In genomic region chr3:31252216-31253185, GRCh38 we compare ENCODE assay signal across 16 cellular contexts.
DNase-seq lines count a peak whose midpoint lies in the region; ATAC-seq and TF ChIP-seq lines count a peak whose summit lies in the region.
"Had no signal": no experiment of that assay in that cellular context is flagged by ENCODE, and none has a peak within 500 bp of the region (broad histone marks: within the 10 kb centered on the region; RNA-seq: fewer than 3 reads in every experiment).

No MANE protein-coding gene starts in this region.

- intact Hi-C loops in natural killer cell (cut with micrococcal nuclease) (no loop called here), gastrocnemius medialis (cut with DNase I; ENCODE audit: low total_unique reads) (no loop called here)

- H3K4me3 Mint-ChIP-seq in natural killer cell treated with Interleukin-12 subunit alpha and Interleukin-12 subunit beta and Interleukin-15 and Interleukin-18, amount 100 ng/mL, for 72 hours, result peak overlapping the region; percentile 76
- H3K4me3 Mint-ChIP-seq in natural killer cell, result no peak overlapping the region
- H3K4me3 Mint-ChIP-seq in T-helper 1 cell treated with Interleukin-12 subunit alpha and Interleukin-12 subunit beta and Interleukin-4 antibody, amounts not matched to agents 30 μg/mL and 1 μg/mL, for 36 hours, result peak overlapping the region; percentile 0
- peak overlapping the region; percentile 28 for H3K4me3 Mint-ChIP-seq in stimulated activated naive CD8-positive, alpha-beta T cell treated with anti-CD3 and anti-CD28 coated beads, Interleukin-15, Interleukin-2, amounts not matched to agents 100 ng/mL and 50 ng/mL, for 24 hours
- H3K4me3 Mint-ChIP-seq: nephron had no signal

- no peaks in the 10 kb centered on the region for H3K36me3 ChIP-seq in gastrocnemius medialis

- peaks cover 49 to 53% of the 10 kb centered on the region in 2 donors for H3K4me1 Mint-ChIP-seq in natural killer cell treated with Interleukin-12 subunit alpha and Interleukin-12 subunit beta and Interleukin-15 and Interleukin-18, amount 100 ng/mL, for 72 hours (ENCODE audit: low read depth in 2 of 2)
- peaks cover 5 to 7% of the 10 kb centered on the region in 2 donors for H3K4me1 Mint-ChIP-seq in natural killer cell
- H3K4me1 Mint-ChIP-seq in T-helper 1 cell treated with Interleukin-12 subunit alpha and Interleukin-12 subunit beta and Interleukin-4 antibody, amounts not matched to agents 30 μg/mL and 1 μg/mL, for 36 hours (ENCODE audit: low read depth), result peaks cover 66% of the 10 kb centered on the region
- H3K4me1 Mint-ChIP-seq in stimulated activated naive CD8-positive, alpha-beta T cell treated with anti-CD3 and anti-CD28 coated beads, Interleukin-15, Interleukin-2, amounts not matched to agents 100 ng/mL and 50 ng/mL, for 24 hours (ENCODE audit: low read depth), result peaks cover 73% of the 10 kb centered on the region
- H3K4me1 Mint-ChIP-seq: nephron had no signal

- TF ChIP-seq CTCF in natural killer cell (IDR thresholded peaks at IDR 0.05) (no peak), gastrocnemius medialis (IDR thresholded peaks at IDR 0.05 in 4 of 5, conservative IDR thresholded peaks at IDR 0.05 in 1 of 5) (no peak)

- in situ Hi-C loops in gastrocnemius medialis (cut with MboI; ENCODE audit: low sequenced_read_pairs in 4 of 4), result no loop called here

- H3K27ac ChIP-seq in gastrocnemius medialis, result no peak overlapping the region
- H3K27ac ChIP-seq: GM23248 had no signal

- no peaks in the 10 kb centered on the region for H3K27me3 ChIP-seq in gastrocnemius medialis

- peaks cover 9% of the 10 kb centered on the region for H3K36me3 Mint-ChIP-seq in natural killer cell treated with Interleukin-12 subunit alpha and Interleukin-12 subunit beta and Interleukin-15 and Interleukin-18, amount 100 ng/mL, for 72 hours
- H3K36me3 Mint-ChIP-seq in natural killer cell, result no peaks in the 10 kb centered on the region
- H3K36me3 Mint-ChIP-seq in T-helper 1 cell treated with Interleukin-12 subunit alpha and Interleukin-12 subunit beta and Interleukin-4 antibody, amounts not matched to agents 30 μg/mL and 1 μg/mL, for 36 hours (ENCODE audit: low read depth), result peaks cover 21% of the 10 kb centered on the region
- H3K36me3 Mint-ChIP-seq in stimulated activated naive CD8-positive, alpha-beta T cell treated with anti-CD3 and anti-CD28 coated beads, Interleukin-15, Interleukin-2, amounts not matched to agents 100 ng/mL and 50 ng/mL, for 24 hours (ENCODE audit: low read depth), result no peaks in the 10 kb centered on the region

- ATAC-seq in natural killer cell treated with Interleukin-12 subunit alpha and Interleukin-12 subunit beta and Interleukin-15 and Interleukin-18, amount 100 ng/mL, for 72 hours, result peak; percentile 79 to 84
- ATAC-seq in natural killer cell (no peak), GM21723 (IDR thresholded peaks at IDR 0.05; ENCODE audit: unreplicated experiment) (peak; percentile 40), gastrocnemius medialis (no peak), GM18511 (IDR thresholded peaks at IDR 0.05; ENCODE audit: unreplicated experiment) (no peak)

- DNase-seq in natural killer cell treated with Interleukin-12 subunit alpha and Interleukin-12 subunit beta and Interleukin-15 and Interleukin-18, amount 100 ng/mL, for 72 hours (ENCODE audit: low spot score), result no peak
- DNase-seq in natural killer cell (no peak), gastrocnemius medialis (no peak), SIG-M5 (lab: John Stamatoyannopoulos, UW) (no peak)
- DNase-seq: aorta, GM23248, NCI-H1105 treated with DMSO at 0.1 percent for 48 hours, NCI-H2171 treated with DMSO at 0.1 percent for 48 hours, NCI-H774 had no signal

- peaks cover 0 to 10% of the 10 kb centered on the region in 2 donors for H3K27me3 Mint-ChIP-seq in natural killer cell treated with Interleukin-12 subunit alpha and Interleukin-12 subunit beta and Interleukin-15 and Interleukin-18, amount 100 ng/mL, for 72 hours
- H3K27me3 Mint-ChIP-seq in natural killer cell (ENCODE audit: low read depth in 2 of 2), result no peaks in the 10 kb centered on the region
- no peaks in the 10 kb centered on the region for H3K27me3 Mint-ChIP-seq in T-helper 1 cell treated with Interleukin-12 subunit alpha and Interleukin-12 subunit beta and Interleukin-4 antibody, amounts not matched to agents 30 μg/mL and 1 μg/mL, for 36 hours (ENCODE audit: low read depth)
- no peaks in the 10 kb centered on the region for H3K27me3 Mint-ChIP-seq in stimulated activated naive CD8-positive, alpha-beta T cell treated with anti-CD3 and anti-CD28 coated beads, Interleukin-15, Interleukin-2, amounts not matched to agents 100 ng/mL and 50 ng/mL, for 24 hours

- no peaks in the 10 kb centered on the region for H3K9me3 ChIP-seq in gastrocnemius medialis
- H3K9me3 ChIP-seq: Caco-2 had no signal

- peaks cover 9% of the 10 kb centered on the region for H3K9me3 Mint-ChIP-seq in natural killer cell treated with Interleukin-12 subunit alpha and Interleukin-12 subunit beta and Interleukin-15 and Interleukin-18, amount 100 ng/mL, for 72 hours
- H3K9me3 Mint-ChIP-seq in natural killer cell, result no peaks in the 10 kb centered on the region
- H3K9me3 Mint-ChIP-seq in T-helper 1 cell treated with Interleukin-12 subunit alpha and Interleukin-12 subunit beta and Interleukin-4 antibody, amounts not matched to agents 30 μg/mL and 1 μg/mL, for 36 hours, result peaks cover 44% of the 10 kb centered on the region
- peaks cover 12% of the 10 kb centered on the region for H3K9me3 Mint-ChIP-seq in stimulated activated naive CD8-positive, alpha-beta T cell treated with anti-CD3 and anti-CD28 coated beads, Interleukin-15, Interleukin-2, amounts not matched to agents 100 ng/mL and 50 ng/mL, for 24 hours

- peak overlapping the region; percentile 82 to 93 for H3K27ac Mint-ChIP-seq in natural killer cell treated with Interleukin-12 subunit alpha and Interleukin-12 subunit beta and Interleukin-15 and Interleukin-18, amount 100 ng/mL, for 72 hours
- no peak overlapping the region for H3K27ac Mint-ChIP-seq in natural killer cell
- H3K27ac Mint-ChIP-seq in T-helper 1 cell treated with Interleukin-12 subunit alpha and Interleukin-12 subunit beta and Interleukin-4 antibody, amounts not matched to agents 30 μg/mL and 1 μg/mL, for 36 hours, result peak overlapping the region; percentile 41
- H3K27ac Mint-ChIP-seq in stimulated activated naive CD8-positive, alpha-beta T cell treated with anti-CD3 and anti-CD28 coated beads, Interleukin-15, Interleukin-2, amounts not matched to agents 100 ng/mL and 50 ng/mL, for 24 hours, result peak overlapping the region; percentile 95
- H3K27ac Mint-ChIP-seq: nephron had no signal

- no peak for TF ChIP-seq POLR2A in gastrocnemius medialis (IDR thresholded peaks at IDR 0.05)

- no peaks in the 10 kb centered on the region for H3K4me1 ChIP-seq in gastrocnemius medialis

- no peak overlapping the region for H3K4me3 ChIP-seq in gastrocnemius medialis
- H3K4me3 ChIP-seq: GM23248, lung had no signal

Comparison
In these comparisons a context has a peak if more than half of its experiments do, and no peak if none do; other contexts are left out.
1. ATAC-seq: peak in natural killer cell treated with Interleukin-12 subunit alpha and Interleukin-12 subunit beta and Interleukin-15 and Interleukin-18, amount 100 ng/mL, for 72 hours (2 of 2) and GM21723 (single experiment); none in natural killer cell (0 of 3), gastrocnemius medialis (0 of 2) and GM18511 (single experiment).
2. H3K27ac Mint-ChIP-seq: peak in natural killer cell treated with Interleukin-12 subunit alpha and Interleukin-12 subunit beta and Interleukin-15 and Interleukin-18, amount 100 ng/mL, for 72 hours (2 of 2), T-helper 1 cell treated with Interleukin-12 subunit alpha and Interleukin-12 subunit beta and Interleukin-4 antibody, amounts not matched to agents 30 μg/mL and 1 μg/mL, for 36 hours (single experiment) and stimulated activated naive CD8-positive, alpha-beta T cell treated with anti-CD3 and anti-CD28 coated beads, Interleukin-15, Interleukin-2, amounts not matched to agents 100 ng/mL and 50 ng/mL, for 24 hours (single experiment); none in natural killer cell (0 of 2).